ENCODE assay signal across 16 cellular contexts in genomic region chr1:2112280-2112701, GRCh38.
DNase-seq lines count a peak whose midpoint lies in the region; ATAC-seq, FAIRE-seq and TF ChIP-seq lines count a peak whose summit lies in the region.
"Had no signal": no experiment of that assay in that cellular context is flagged by ENCODE, and none has a peak within 500 bp of the region (broad histone marks: within the 10 kb centered on the region; RNA-seq: fewer than 3 reads in every experiment).

No MANE protein-coding gene starts in this region.

- ATAC-seq in HG03064 (IDR thresholded peaks at IDR 0.05; ENCODE audit: low read depth, unreplicated experiment), result peak; percentile 63
- no peak for ATAC-seq in RWPE2 (ENCODE audit: low read depth)
- no peak for ATAC-seq in HG03108 (IDR thresholded peaks at IDR 0.05; ENCODE audit: unreplicated experiment)

- TF ChIP-seq POLR2A in uterus (IDR thresholded peaks at IDR 0.05), result no peak

- intact Hi-C loops in uterus (cut with DNase I; ENCODE audit: low total_unique reads), result no loop called here

- H3K27ac ChIP-seq in RWPE2 (ENCODE audit: poor library complexity, severe bottlenecking) (no peak overlapping the region), uterus (no peak overlapping the region)
- H3K27ac ChIP-seq: coronary artery, RWPE1 had no signal

- DNase-seq in GM10248 (ENCODE audit: extremely low spot score) (peak; percentile 74), RWPE2 (ENCODE audit: low spot score) (peak; percentile 48), medulla oblongata (ENCODE audit: extremely low spot score) (peak; percentile 63), urothelium cell line (ENCODE audit: low spot score) (no peak), uterus (no peak), 8988T (no peak)
- DNase-seq: activated CD8-positive, alpha-beta memory T cell treated with anti-CD3 and anti-CD28 coated beads for 24 hours; amygdala; DMS153; NCI-H1436; NCI-H510A had no signal

- no peak overlapping the region for H3K4me3 ChIP-seq in RWPE2 (ENCODE audit: severe bottlenecking)
- H3K4me3 ChIP-seq in uterus, result no peak overlapping the region
- H3K4me3 ChIP-seq: coronary artery, prostate gland had no signal

- no peak for FAIRE-seq in urothelium cell line (lab: Jason Lieb, UNC)

- H3K4me1 ChIP-seq in RWPE2 (ENCODE audit: insufficient read depth, poor library complexity, severe bottlenecking) (no peaks in the 10 kb centered on the region), uterus (no peaks in the 10 kb centered on the region)
- H3K4me1 ChIP-seq: prostate gland had no signal

- CTCF ChIA-PET in GM10248 (lab: Yijun Ruan, JAX), result interaction anchor here (3.0 kb wide), 1 partner anchor 27 kb away, joined by 9 read pairs; no protein-coding TSS in a partner anchor

- POLR2A ChIA-PET in GM10248 (lab: Yijun Ruan, JAX), result no interaction called here

- no peaks in the 10 kb centered on the region for H3K36me3 ChIP-seq in RWPE2 (ENCODE audit: low read depth)
- H3K36me3 ChIP-seq in uterus, result no peaks in the 10 kb centered on the region
- H3K36me3 ChIP-seq: prostate gland had no signal

- H3K9me3 ChIP-seq in RWPE2 (ENCODE audit: severe bottlenecking) (no peaks in the 10 kb centered on the region), uterus (no peaks in the 10 kb centered on the region)
- H3K9me3 ChIP-seq: prostate gland had no signal

- TF ChIP-seq CTCF in GM10248 (IDR thresholded peaks at IDR 0.05; ENCODE audit: control extremely low read depth, extremely low read depth, low read depth, missing control alignments), result no peak
- TF ChIP-seq CTCF in RWPE2 (IDR thresholded peaks at IDR 0.05; ENCODE audit: poor library complexity, severe bottlenecking), result no peak
- TF ChIP-seq CTCF in uterus (IDR thresholded peaks at IDR 0.05), result no peak

- no peaks in the 10 kb centered on the region for H3K27me3 ChIP-seq in RWPE2 (ENCODE audit: insufficient read depth, poor library complexity, severe bottlenecking)
- H3K27me3 ChIP-seq in uterus, result no peaks in the 10 kb centered on the region

Comparison
In these comparisons a context has a peak if more than half of its experiments do, and no peak if none do; other contexts are left out.
1. DNase-seq: peak in GM10248 (single experiment), RWPE2 (single experiment) and medulla oblongata (single experiment); none in urothelium cell line (single experiment), uterus (0 of 2) and 8988T (single experiment).